Comparison of ENCODE assay signal across 1 cellular context in the genomic region with DNA sequence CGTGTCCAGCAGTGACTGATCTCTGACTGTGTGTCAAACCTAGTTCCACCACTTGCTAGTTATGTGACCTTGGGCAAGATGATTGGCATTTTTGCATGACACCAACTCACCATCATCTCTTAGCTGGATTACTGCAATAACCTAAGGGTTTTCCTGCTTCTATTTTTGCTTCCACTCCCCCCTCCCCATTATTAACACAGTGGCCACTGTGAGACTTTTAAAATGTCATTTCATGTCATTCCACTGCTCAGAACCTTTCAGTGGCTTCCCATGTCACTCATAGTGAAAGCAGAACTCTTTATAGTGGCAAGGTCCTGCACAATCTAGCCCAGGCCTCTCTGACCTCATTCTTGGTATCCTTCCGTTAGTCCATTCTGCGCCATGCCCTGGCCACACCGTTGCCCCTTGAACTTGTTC.
TF ChIP-seq lines count a peak whose summit lies in the region.

No MANE protein-coding gene starts in this region.

TF ChIP-seq in GM12878, 131 proteins besides CTCF, POLR2A, EP300 and RAD21 (continued from another document and continues in another):
- no peak for TF ChIP-seq CUX1 (IDR thresholded peaks at IDR 0.05; ENCODE audit: insufficient replicate concordance, low read depth, low read length)
- no peak for TF ChIP-seq RCOR1 (conservative IDR thresholded peaks at IDR 0.05; ENCODE audit: low read depth, low read length)
- TF ChIP-seq MEF2B (IDR thresholded peaks at IDR 0.05; ENCODE audit: partially characterized antibody, poor library complexity, severe bottlenecking): peak; percentile 87
- no peak for TF ChIP-seq POLR2AphosphoS5 (IDR thresholded peaks at IDR 0.05; ENCODE audit: low read length)
- no peak for TF ChIP-seq ZBTB33 (IDR thresholded peaks at IDR 0.05)
- no peak for TF ChIP-seq KAT2A (conservative IDR thresholded peaks at IDR 0.05; ENCODE audit: control insufficient read depth, low read depth, low read length)
- peak; percentile 62; the same call in 1 of the 2 replicates for TF ChIP-seq TBL1XR1 (IDR thresholded peaks at IDR 0.05; ENCODE audit: low read depth, low read length)
- no peak for TF ChIP-seq MYC (IDR thresholded peaks at IDR 0.05; ENCODE audit: insufficient read depth, insufficient read length, insufficient replicate concordance, low read length, severe bottlenecking)
- TF ChIP-seq NFXL1 (IDR thresholded peaks at IDR 0.05; ENCODE audit: borderline replicate concordance): no peak
- peak; percentile 87 for TF ChIP-seq ATF7 (IDR thresholded peaks at IDR 0.05; ENCODE audit: low read depth)
- TF ChIP-seq YBX1 (IDR thresholded peaks at IDR 0.05): no peak
- no peak for TF ChIP-seq PRDM15 (CRISPR knock-in tag; IDR thresholded peaks at IDR 0.05)
- peak; percentile 94 for TF ChIP-seq MEF2A (IDR thresholded peaks at IDR 0.05; ENCODE audit: insufficient read depth, low read depth, low read length)
- TF ChIP-seq JUND (IDR thresholded peaks at IDR 0.05; ENCODE audit: low read depth, low read length): peak; percentile 70
- TF ChIP-seq RB1 (IDR thresholded peaks at IDR 0.05; ENCODE audit: borderline replicate concordance): no peak
- no peak for TF ChIP-seq SUPT20H (IDR thresholded peaks at IDR 0.05; ENCODE audit: borderline replicate concordance, control insufficient read depth, low read depth, low read length)
- peak; percentile 20; the same call in 1 of the 3 replicates for TF ChIP-seq POU2F2 (IDR thresholded peaks at IDR 0.05; ENCODE audit: borderline replicate concordance, low read depth, low read length)
- TF ChIP-seq ZBED1 (IDR thresholded peaks at IDR 0.05; ENCODE audit: borderline replicate concordance): peak; percentile 88; the same call in 1 of the 2 replicates
- TF ChIP-seq MTA3 (IDR thresholded peaks at IDR 0.05; ENCODE audit: borderline replicate concordance, low read length): peak; percentile 73; the same call in 1 of the 2 replicates
- TF ChIP-seq, protein P1, sequence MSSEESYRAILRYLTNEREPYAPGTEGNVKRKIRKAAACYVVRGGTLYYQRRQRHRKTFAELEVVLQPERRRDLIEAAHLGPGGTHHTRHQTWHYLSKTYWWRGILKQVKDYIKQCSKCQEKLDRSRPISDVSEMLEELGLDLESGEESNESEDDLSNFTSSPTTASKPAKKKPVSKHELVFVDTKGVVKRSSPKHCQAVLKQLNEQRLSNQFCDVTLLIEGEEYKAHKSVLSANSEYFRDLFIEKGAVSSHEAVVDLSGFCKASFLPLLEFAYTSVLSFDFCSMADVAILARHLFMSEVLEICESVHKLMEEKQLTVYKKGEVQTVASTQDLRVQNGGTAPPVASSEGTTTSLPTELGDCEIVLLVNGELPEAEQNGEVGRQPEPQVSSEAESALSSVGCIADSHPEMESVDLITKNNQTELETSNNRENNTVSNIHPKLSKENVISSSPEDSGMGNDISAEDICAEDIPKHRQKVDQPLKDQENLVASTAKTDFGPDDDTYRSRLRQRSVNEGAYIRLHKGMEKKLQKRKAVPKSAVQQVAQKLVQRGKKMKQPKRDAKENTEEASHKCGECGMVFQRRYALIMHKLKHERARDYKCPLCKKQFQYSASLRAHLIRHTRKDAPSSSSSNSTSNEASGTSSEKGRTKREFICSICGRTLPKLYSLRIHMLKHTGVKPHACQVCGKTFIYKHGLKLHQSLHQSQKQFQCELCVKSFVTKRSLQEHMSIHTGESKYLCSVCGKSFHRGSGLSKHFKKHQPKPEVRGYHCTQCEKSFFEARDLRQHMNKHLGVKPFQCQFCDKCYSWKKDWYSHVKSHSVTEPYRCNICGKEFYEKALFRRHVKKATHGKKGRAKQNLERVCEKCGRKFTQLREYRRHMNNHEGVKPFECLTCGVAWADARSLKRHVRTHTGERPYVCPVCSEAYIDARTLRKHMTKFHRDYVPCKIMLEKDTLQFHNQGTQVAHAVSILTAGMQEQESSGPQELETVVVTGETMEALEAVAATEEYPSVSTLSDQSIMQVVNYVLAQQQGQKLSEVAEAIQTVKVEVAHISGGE (CRISPR knock-in tag; IDR thresholded peaks at IDR 0.05): no peak
- no peak for TF ChIP-seq ZNF207 (IDR thresholded peaks at IDR 0.05; ENCODE audit: borderline replicate concordance)
- TF ChIP-seq RBBP5 (conservative IDR thresholded peaks at IDR 0.05): no peak
- peak in 1 of 2 experiments; percentile 58; a peak in 2 of 4 replicates for TF ChIP-seq BHLHE40 (IDR thresholded peaks at IDR 0.05; ENCODE audit: borderline replicate concordance in 1 of 2, low read depth in 2 of 2, low read length in 1 of 2)
- TF ChIP-seq DPF2 (IDR thresholded peaks at IDR 0.05): peak; percentile 93
- no peak for TF ChIP-seq BCLAF1 (IDR thresholded peaks at IDR 0.05)
- TF ChIP-seq ASH2L (IDR thresholded peaks at IDR 0.05; ENCODE audit: borderline replicate concordance, low read depth): no peak
- TF ChIP-seq CHD2 (IDR thresholded peaks at IDR 0.05; ENCODE audit: borderline replicate concordance, low read depth, low read length): 0 out of 2 replicates have a peak, but pooled peaks have one; percentile 30
- peak; percentile 95 for TF ChIP-seq JUNB (IDR thresholded peaks at IDR 0.05)
- TF ChIP-seq CBX5 (IDR thresholded peaks at IDR 0.05; ENCODE audit: low read depth): peak; percentile 40; the same call in 1 of the 2 replicates
- no peak for TF ChIP-seq ZNF274 (IDR thresholded peaks at IDR 0.05; ENCODE audit: insufficient read depth, insufficient read length)
- TF ChIP-seq NFIC (IDR thresholded peaks at IDR 0.05; ENCODE audit: low read depth, low read length): peak; percentile 98
- TF ChIP-seq FOXM1 (IDR thresholded peaks at IDR 0.05; ENCODE audit: low read depth, low read length): peak; percentile 96
- no peak for TF ChIP-seq E4F1 (IDR thresholded peaks at IDR 0.05; ENCODE audit: borderline replicate concordance, partially characterized antibody)
- TF ChIP-seq, protein P2, sequence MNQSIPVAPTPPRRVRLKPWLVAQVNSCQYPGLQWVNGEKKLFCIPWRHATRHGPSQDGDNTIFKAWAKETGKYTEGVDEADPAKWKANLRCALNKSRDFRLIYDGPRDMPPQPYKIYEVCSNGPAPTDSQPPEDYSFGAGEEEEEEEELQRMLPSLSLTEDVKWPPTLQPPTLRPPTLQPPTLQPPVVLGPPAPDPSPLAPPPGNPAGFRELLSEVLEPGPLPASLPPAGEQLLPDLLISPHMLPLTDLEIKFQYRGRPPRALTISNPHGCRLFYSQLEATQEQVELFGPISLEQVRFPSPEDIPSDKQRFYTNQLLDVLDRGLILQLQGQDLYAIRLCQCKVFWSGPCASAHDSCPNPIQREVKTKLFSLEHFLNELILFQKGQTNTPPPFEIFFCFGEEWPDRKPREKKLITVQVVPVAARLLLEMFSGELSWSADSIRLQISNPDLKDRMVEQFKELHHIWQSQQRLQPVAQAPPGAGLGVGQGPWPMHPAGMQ (IDR thresholded peaks at IDR 0.05; ENCODE audit: borderline replicate concordance): no peak
- TF ChIP-seq TCF3 (IDR thresholded peaks at IDR 0.05; ENCODE audit: borderline replicate concordance, insufficient read depth, low read depth, low read length): 0 out of 2 replicates have a peak, but pooled peaks have one; percentile 21
